ENCODE assay signal across 28 cellular contexts in genomic region chr1:167750641-167751040, GRCh38.
"Had no signal": no experiment of that assay in that cellular context is flagged by ENCODE, and none has a peak within 500 bp of the region (broad histone marks: within the 10 kb centered on the region; RNA-seq: fewer than 3 reads in every experiment).

No MANE protein-coding gene starts in this region.

- H3K9me3 ChIP-seq: esophagus squamous epithelium, gastrocnemius medialis, neutrophil, ovary, right lobe of liver, thoracic aorta, upper lobe of left lung, vagina had no signal

- H3K27ac ChIP-seq: brain microvascular endothelial cell, gastrocnemius medialis, neutrophil, ovary, right lobe of liver, thoracic aorta, upper lobe of left lung, vagina had no signal

- H3K4me3 ChIP-seq: esophagus squamous epithelium, gastrocnemius medialis, ovary, right lobe of liver, thoracic aorta, upper lobe of left lung, vagina had no signal

- H3K27me3 ChIP-seq: brain microvascular endothelial cell, esophagus squamous epithelium, gastrocnemius medialis, neutrophil, ovary, right lobe of liver, upper lobe of left lung, vagina had no signal

- ATAC-seq: gastrocnemius medialis, left colon, right lobe of liver had no signal

- FAIRE-seq: astrocyte, islet of Langerhans had no signal

- H3K36me3 ChIP-seq: brain microvascular endothelial cell, esophagus squamous epithelium, gastrocnemius medialis, neutrophil, ovary, right lobe of liver, thoracic aorta, upper lobe of left lung, vagina had no signal

- DNase-seq: activated CD4-positive, alpha-beta T cell treated with anti-CD3 and anti-CD28 coated beads for 4 hours; activated CD4-positive, alpha-beta T cell treated with anti-CD3 and anti-CD28 coated beads, Interleukin-2, amount 50 U/mL, for 4 hours; activated CD4-positive, CD25-positive, alpha-beta regulatory T cell; activated CD8-positive, alpha-beta memory T cell treated with anti-CD3 and anti-CD28 coated beads, Interleukin-2, amount 50 U/mL, for 48 hours; activated gamma-delta T cell; activated naive CD4-positive, alpha-beta T cell treated with anti-CD3 and anti-CD28 coated beads, Interleukin-2, amount 50 U/mL, for 16 hours; activated T-cell treated with anti-CD3 and anti-CD28 coated beads, Interleukin-2, amount 50 U/mL, for 24 hours; amniotic stem cell; brain microvascular endothelial cell; central memory CD4-positive, alpha-beta T cell; endodermal cell; esophagus squamous epithelium; gastrocnemius medialis; glutamatergic neuron; left colon; mammary epithelial cell; naive B cell; nephron progenitor cell; ovary; right lobe of liver; stimulated activated CD4-positive, alpha-beta T cell treated with anti-CD3 and anti-CD28 coated beads, Interleukin-2, amount 100 ng/mL, for 48 hours; T-helper 1 cell had no signal
